Comparison of ENCODE assay signal across 9 cellular contexts in the genomic region with DNA sequence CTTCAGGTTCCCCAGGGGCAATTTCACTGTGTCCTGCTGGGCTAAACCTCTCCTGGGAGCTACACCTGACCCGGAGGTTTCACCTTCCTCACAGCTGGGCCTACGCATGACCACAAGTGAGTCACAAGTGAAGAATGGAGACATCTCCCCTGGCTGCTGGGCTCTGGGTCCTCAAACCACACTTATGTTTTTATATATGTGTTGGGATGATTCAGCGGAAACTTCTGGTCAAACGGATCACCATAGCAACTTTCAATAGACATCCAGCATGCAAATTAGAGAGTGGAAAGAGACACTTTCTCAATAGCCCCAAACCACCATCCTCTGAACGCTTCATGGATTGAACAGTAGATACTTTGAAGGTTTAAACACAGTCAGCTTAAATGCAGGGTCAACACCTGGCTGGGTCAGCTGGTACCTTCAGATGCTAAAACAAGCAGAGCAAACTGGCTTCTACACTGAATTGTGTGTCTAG. TPM values are rescaled to one million over a fixed set of nuclear protein-coding genes. Genes with fewer than 3 reads are reported as not detected.
DNase-seq lines count a peak whose midpoint lies in the region; ATAC-seq and TF ChIP-seq lines count a peak whose summit lies in the region.
"Had no signal": no experiment of that assay in that cellular context is flagged by ENCODE, and none has a peak within 500 bp of the region (broad histone marks: within the 10 kb centered on the region; RNA-seq: fewer than 3 reads in every experiment).

No MANE protein-coding gene starts in this region.

- peak overlapping the region; percentile 93 for H3K27ac Mint-ChIP-seq in activated T-helper 1 cell treated with anti-CD3 and anti-CD28 coated beads, Interleukin-12 subunit alpha, Interleukin-12 subunit beta, Interleukin-2, Interleukin-4 antibody, amounts not matched to agents 30 ng/mL and 10 ng/mL and 1 ng/mL, durations not matched to agents 14 hours and 24 hours and 36 hours
- H3K27ac Mint-ChIP-seq: nephron had no signal

- H3K4me1 ChIP-seq in thyroid gland, result no peaks in the 10 kb centered on the region

- peaks cover 77% of the 10 kb centered on the region for H3K4me1 Mint-ChIP-seq in activated T-helper 1 cell treated with anti-CD3 and anti-CD28 coated beads, Interleukin-12 subunit alpha, Interleukin-12 subunit beta, Interleukin-2, Interleukin-4 antibody, amounts not matched to agents 30 ng/mL and 10 ng/mL and 1 ng/mL, durations not matched to agents 14 hours and 24 hours and 36 hours (ENCODE audit: low read depth)
- H3K4me1 Mint-ChIP-seq: nephron had no signal

- peak; percentile 59 for ATAC-seq in HG03571 (IDR thresholded peaks at IDR 0.05; ENCODE audit: unreplicated experiment)

- H3K4me3 Mint-ChIP-seq in activated T-helper 1 cell treated with anti-CD3 and anti-CD28 coated beads, Interleukin-12 subunit alpha, Interleukin-12 subunit beta, Interleukin-2, Interleukin-4 antibody, amounts not matched to agents 30 ng/mL and 10 ng/mL and 1 ng/mL, durations not matched to agents 14 hours and 24 hours and 36 hours, result peak overlapping the region; percentile 68
- H3K4me3 Mint-ChIP-seq: nephron had no signal

- WGBS in thyroid gland, 2 donors, result 80 to 96% methylated on average over 5 of the region's 5 CpGs

- TF ChIP-seq POLR2A in thyroid gland (IDR thresholded peaks at IDR 0.05), result no peak

- no peaks in the 10 kb centered on the region for H3K36me3 ChIP-seq in thyroid gland

- H3K36me3 Mint-ChIP-seq in activated T-helper 1 cell treated with anti-CD3 and anti-CD28 coated beads, Interleukin-12 subunit alpha, Interleukin-12 subunit beta, Interleukin-2, Interleukin-4 antibody, amounts not matched to agents 30 ng/mL and 10 ng/mL and 1 ng/mL, durations not matched to agents 14 hours and 24 hours and 36 hours (ENCODE audit: low read depth), result peaks cover 7% of the 10 kb centered on the region

- peaks cover 8% of the 10 kb centered on the region for H3K27me3 Mint-ChIP-seq in activated T-helper 1 cell treated with anti-CD3 and anti-CD28 coated beads, Interleukin-12 subunit alpha, Interleukin-12 subunit beta, Interleukin-2, Interleukin-4 antibody, amounts not matched to agents 30 ng/mL and 10 ng/mL and 1 ng/mL, durations not matched to agents 14 hours and 24 hours and 36 hours (ENCODE audit: insufficient read depth)

- H3K9me3 ChIP-seq in thyroid gland, result no peaks in the 10 kb centered on the region

- H3K4me3 ChIP-seq in thyroid gland (replicated peaks in 1 of 3), result no peak overlapping the region

- H3K9me3 Mint-ChIP-seq in activated T-helper 1 cell treated with anti-CD3 and anti-CD28 coated beads, Interleukin-12 subunit alpha, Interleukin-12 subunit beta, Interleukin-2, Interleukin-4 antibody, amounts not matched to agents 30 ng/mL and 10 ng/mL and 1 ng/mL, durations not matched to agents 14 hours and 24 hours and 36 hours, result peaks cover 14% of the 10 kb centered on the region
- H3K9me3 Mint-ChIP-seq: nephron had no signal

- intact Hi-C loops in activated T-helper 1 cell treated with anti-CD3 and anti-CD28 coated beads, Interleukin-12 subunit alpha, Interleukin-12 subunit beta, Interleukin-2, Interleukin-4 antibody, amounts not matched to agents 30 ng/mL and 10 ng/mL and 1 ng/mL, durations not matched to agents 14 hours and 24 hours and 36 hours (cut with micrococcal nuclease), result loop anchor here (1.0 to 5.0 kb wide), 15 partner anchors 9 to 886 kb away; no protein-coding TSS in a partner anchor
- intact Hi-C loops in thyroid gland (cut with DNase I), result no loop called here

- H3K27ac ChIP-seq in thyroid gland, result no peak overlapping the region

- DNase-seq in activated CD4-positive, alpha-beta T cell treated with anti-CD3 and anti-CD28 coated beads for 24 hours (ENCODE audit: low read depth in 2 of 2), result peak; percentile 44 to 49
- DNase-seq in activated CD4-positive, alpha-beta T cell treated with anti-CD3 and anti-CD28 coated beads for 1 hour, result no peak
- DNase-seq in activated T-helper 1 cell treated with anti-CD3 and anti-CD28 coated beads, Interleukin-12 subunit alpha, Interleukin-12 subunit beta, Interleukin-2, Interleukin-4 antibody, amounts not matched to agents 30 ng/mL and 10 ng/mL and 1 ng/mL, durations not matched to agents 14 hours and 24 hours and 36 hours (ENCODE audit: low spot score), result peak; percentile 77
- DNase-seq in stimulated activated CD4-positive, alpha-beta T cell treated with anti-CD3 and anti-CD28 coated beads, Interleukin-2, amount 100 ng/mL, for 24 hours, result peak; percentile 69 to 74
- DNase-seq in NCI-H774 (lab: John Stamatoyannopoulos, UW), result no peak
- DNase-seq in thyroid gland, result no peak
- no peak for DNase-seq in NCI-H1092 treated with DMSO at 0.1 percent for 48 hours (lab: John Stamatoyannopoulos, UW)

- no peaks in the 10 kb centered on the region for H3K27me3 ChIP-seq in thyroid gland

- no peak for TF ChIP-seq CTCF in thyroid gland (IDR thresholded peaks at IDR 0.05)

RNA-seq across cellular contexts. Expression of a gene that starts 28.0 kb away (rescaled TPM):
- total RNA-seq in activated T-helper 1 cell treated with anti-CD3 and anti-CD28 coated beads, Interleukin-12 subunit alpha, Interleukin-12 subunit beta, Interleukin-2, Interleukin-4 antibody, amounts not matched to agents 30 ng/mL and 10 ng/mL and 1 ng/mL, durations not matched to agents 14 hours and 24 hours and 36 hours, result 90.5 and 95.5 TPM in 2 replicates
- 100 to 1,000 TPM in 1 of 4 donors, 10 to 100 TPM in 3; 59.7 to 158 (median 67.1) TPM for total RNA-seq in thyroid gland

Comparison
In these comparisons a context has a peak if more than half of its experiments do, and no peak if none do; other contexts are left out.
1. DNase-seq: peak in activated CD4-positive, alpha-beta T cell treated with anti-CD3 and anti-CD28 coated beads for 24 hours (2 of 2), activated T-helper 1 cell treated with anti-CD3 and anti-CD28 coated beads, Interleukin-12 subunit alpha, Interleukin-12 subunit beta, Interleukin-2, Interleukin-4 antibody, amounts not matched to agents 30 ng/mL and 10 ng/mL and 1 ng/mL, durations not matched to agents 14 hours and 24 hours and 36 hours (single experiment) and stimulated activated CD4-positive, alpha-beta T cell treated with anti-CD3 and anti-CD28 coated beads, Interleukin-2, amount 100 ng/mL, for 24 hours (2 of 2); none in activated CD4-positive, alpha-beta T cell treated with anti-CD3 and anti-CD28 coated beads for 1 hour (single experiment), NCI-H774 (single experiment), thyroid gland (0 of 2) and NCI-H1092 treated with DMSO at 0.1 percent for 48 hours (single experiment).